Comparison of ENCODE assay signal across 1 cellular context in the genomic region with DNA sequence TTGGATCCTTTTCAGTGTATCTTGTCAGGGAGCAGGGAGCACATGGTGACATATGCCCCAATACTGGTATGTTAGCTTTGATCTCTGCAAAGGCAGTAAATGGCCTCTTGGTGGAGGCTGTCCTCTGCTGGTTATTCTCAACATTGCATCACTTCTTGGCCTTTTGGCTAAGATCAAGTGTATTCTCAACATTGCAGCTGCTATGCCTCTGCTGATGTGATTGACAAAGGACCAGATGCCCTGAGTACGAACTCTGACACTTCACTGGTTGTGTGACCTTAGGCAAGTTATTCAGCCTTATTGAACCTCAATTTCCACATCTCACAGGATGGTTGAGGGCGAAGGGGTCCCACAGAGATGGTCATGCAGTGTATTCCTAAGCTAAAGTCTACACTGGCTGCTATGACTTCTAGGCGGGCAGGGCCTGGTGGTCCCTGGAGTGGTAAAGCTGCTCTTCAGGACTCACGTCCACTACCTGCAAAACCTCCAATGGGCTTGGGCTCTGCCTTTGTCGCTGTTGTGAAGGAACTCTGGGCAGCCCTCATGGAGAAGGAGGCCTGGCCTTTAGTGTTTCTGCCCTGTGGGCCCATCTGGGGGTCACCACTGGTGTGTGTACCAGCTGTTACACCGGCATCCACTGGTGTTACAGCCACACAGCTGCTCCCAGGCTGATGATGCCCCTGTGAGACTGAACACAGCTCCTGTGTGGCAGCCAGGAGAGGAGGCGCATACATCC.
TF ChIP-seq lines count a peak whose summit lies in the region.

No MANE protein-coding gene starts in this region.

TF ChIP-seq in HepG2, 621 proteins besides CTCF, POLR2A, EP300 and RAD21 (continued from another document and continues in another):
- TF ChIP-seq, protein P1, sequence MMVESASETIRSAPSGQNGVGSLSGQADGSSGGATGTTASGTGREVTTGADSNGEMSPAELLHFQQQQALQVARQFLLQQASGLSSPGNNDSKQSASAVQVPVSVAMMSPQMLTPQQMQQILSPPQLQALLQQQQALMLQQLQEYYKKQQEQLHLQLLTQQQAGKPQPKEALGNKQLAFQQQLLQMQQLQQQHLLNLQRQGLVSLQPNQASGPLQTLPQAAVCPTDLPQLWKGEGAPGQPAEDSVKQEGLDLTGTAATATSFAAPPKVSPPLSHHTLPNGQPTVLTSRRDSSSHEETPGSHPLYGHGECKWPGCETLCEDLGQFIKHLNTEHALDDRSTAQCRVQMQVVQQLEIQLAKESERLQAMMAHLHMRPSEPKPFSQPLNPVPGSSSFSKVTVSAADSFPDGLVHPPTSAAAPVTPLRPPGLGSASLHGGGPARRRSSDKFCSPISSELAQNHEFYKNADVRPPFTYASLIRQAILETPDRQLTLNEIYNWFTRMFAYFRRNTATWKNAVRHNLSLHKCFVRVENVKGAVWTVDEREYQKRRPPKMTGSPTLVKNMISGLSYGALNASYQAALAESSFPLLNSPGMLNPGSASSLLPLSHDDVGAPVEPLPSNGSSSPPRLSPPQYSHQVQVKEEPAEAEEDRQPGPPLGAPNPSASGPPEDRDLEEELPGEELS (CRISPR knock-in tag; IDR thresholded peaks at IDR 0.05) = peak; percentile 54; the same call in 1 of the 2 replicates
- TF ChIP-seq RARG (CRISPR knock-in tag; IDR thresholded peaks at IDR 0.05; ENCODE audit: low read depth) (no peak), HES4 (CRISPR knock-in tag; IDR thresholded peaks at IDR 0.05; ENCODE audit: borderline replicate concordance) (no peak), ZNF558 (CRISPR knock-in tag; IDR thresholded peaks at IDR 0.05; ENCODE audit: borderline replicate concordance) (no peak), SNAI1 (CRISPR knock-in tag; IDR thresholded peaks at IDR 0.05; ENCODE audit: borderline replicate concordance) (no peak), IKZF1 (IDR thresholded peaks at IDR 0.05) (no peak), CHCHD3 (CRISPR knock-in tag; IDR thresholded peaks at IDR 0.05) (no peak), SOX5 (CRISPR knock-in tag; IDR thresholded peaks at IDR 0.05; ENCODE audit: borderline replicate concordance) (peak; percentile 59; the same call in 1 of the 2 replicates), ZNF878 (CRISPR knock-in tag; IDR thresholded peaks at IDR 0.05) (no peak), KDM6A (CRISPR knock-in tag; IDR thresholded peaks at IDR 0.05; ENCODE audit: low read depth) (no peak), JARID2 (CRISPR knock-in tag; IDR thresholded peaks at IDR 0.05; ENCODE audit: insufficient replicate concordance) (no peak), CCDC6 (CRISPR knock-in tag; IDR thresholded peaks at IDR 0.05) (0 out of 2 replicates have a peak, but pooled peaks have one; percentile 50), HNF4A (CRISPR knock-in tag; IDR thresholded peaks at IDR 0.05) (peak; percentile 56), ZNF616 (CRISPR knock-in tag; IDR thresholded peaks at IDR 0.05; ENCODE audit: low read depth) (no peak), GATA4 (IDR thresholded peaks at IDR 0.05; ENCODE audit: borderline replicate concordance, low read depth) (no peak), ZNF441 (CRISPR knock-in tag; IDR thresholded peaks at IDR 0.05; ENCODE audit: borderline replicate concordance) (no peak), KLF16 (CRISPR knock-in tag; IDR thresholded peaks at IDR 0.05) (0 out of 4 replicates have a peak, but pooled peaks of 1 of the 2 experiments have one; percentile 78), SNRNP70 (IDR thresholded peaks at IDR 0.05; ENCODE audit: low read depth, low read length) (no peak), ZNF780A (CRISPR knock-in tag; IDR thresholded peaks at IDR 0.05) (no peak), SMAD9 (CRISPR knock-in tag; IDR thresholded peaks at IDR 0.05) (no peak), ZFP41 (CRISPR knock-in tag; IDR thresholded peaks at IDR 0.05; ENCODE audit: borderline replicate concordance) (no peak), ZNF546 (CRISPR knock-in tag; conservative IDR thresholded peaks at IDR 0.05) (no peak), CBX2 (IDR thresholded peaks at IDR 0.05; ENCODE audit: low read depth, low read length) (no peak), CBX2 (CRISPR knock-in tag; IDR thresholded peaks at IDR 0.05; ENCODE audit: low read depth) (no peak), ZNF678 (CRISPR knock-in tag; IDR thresholded peaks at IDR 0.05) (no peak), ZNF777 (CRISPR knock-in tag; IDR thresholded peaks at IDR 0.05) (no peak), RXRB (CRISPR knock-in tag; IDR thresholded peaks at IDR 0.05; ENCODE audit: borderline replicate concordance) (peak; percentile 86; the same call in 1 of the 2 replicates), CENPT (CRISPR knock-in tag; IDR thresholded peaks at IDR 0.05; ENCODE audit: low read depth) (no peak), SIX4 (CRISPR knock-in tag; IDR thresholded peaks at IDR 0.05) (no peak)
- TF ChIP-seq, protein P2, sequence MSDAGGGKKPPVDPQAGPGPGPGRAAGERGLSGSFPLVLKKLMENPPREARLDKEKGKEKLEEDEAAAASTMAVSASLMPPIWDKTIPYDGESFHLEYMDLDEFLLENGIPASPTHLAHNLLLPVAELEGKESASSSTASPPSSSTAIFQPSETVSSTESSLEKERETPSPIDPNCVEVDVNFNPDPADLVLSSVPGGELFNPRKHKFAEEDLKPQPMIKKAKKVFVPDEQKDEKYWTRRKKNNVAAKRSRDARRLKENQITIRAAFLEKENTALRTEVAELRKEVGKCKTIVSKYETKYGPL (CRISPR knock-in tag; IDR thresholded peaks at IDR 0.05) = no peak
- TF ChIP-seq, protein P3, sequence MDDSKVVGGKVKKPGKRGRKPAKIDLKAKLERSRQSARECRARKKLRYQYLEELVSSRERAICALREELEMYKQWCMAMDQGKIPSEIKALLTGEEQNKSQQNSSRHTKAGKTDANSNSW (CRISPR knock-in tag; IDR thresholded peaks at IDR 0.05; ENCODE audit: borderline replicate concordance) = no peak
- TF ChIP-seq, protein P4, sequence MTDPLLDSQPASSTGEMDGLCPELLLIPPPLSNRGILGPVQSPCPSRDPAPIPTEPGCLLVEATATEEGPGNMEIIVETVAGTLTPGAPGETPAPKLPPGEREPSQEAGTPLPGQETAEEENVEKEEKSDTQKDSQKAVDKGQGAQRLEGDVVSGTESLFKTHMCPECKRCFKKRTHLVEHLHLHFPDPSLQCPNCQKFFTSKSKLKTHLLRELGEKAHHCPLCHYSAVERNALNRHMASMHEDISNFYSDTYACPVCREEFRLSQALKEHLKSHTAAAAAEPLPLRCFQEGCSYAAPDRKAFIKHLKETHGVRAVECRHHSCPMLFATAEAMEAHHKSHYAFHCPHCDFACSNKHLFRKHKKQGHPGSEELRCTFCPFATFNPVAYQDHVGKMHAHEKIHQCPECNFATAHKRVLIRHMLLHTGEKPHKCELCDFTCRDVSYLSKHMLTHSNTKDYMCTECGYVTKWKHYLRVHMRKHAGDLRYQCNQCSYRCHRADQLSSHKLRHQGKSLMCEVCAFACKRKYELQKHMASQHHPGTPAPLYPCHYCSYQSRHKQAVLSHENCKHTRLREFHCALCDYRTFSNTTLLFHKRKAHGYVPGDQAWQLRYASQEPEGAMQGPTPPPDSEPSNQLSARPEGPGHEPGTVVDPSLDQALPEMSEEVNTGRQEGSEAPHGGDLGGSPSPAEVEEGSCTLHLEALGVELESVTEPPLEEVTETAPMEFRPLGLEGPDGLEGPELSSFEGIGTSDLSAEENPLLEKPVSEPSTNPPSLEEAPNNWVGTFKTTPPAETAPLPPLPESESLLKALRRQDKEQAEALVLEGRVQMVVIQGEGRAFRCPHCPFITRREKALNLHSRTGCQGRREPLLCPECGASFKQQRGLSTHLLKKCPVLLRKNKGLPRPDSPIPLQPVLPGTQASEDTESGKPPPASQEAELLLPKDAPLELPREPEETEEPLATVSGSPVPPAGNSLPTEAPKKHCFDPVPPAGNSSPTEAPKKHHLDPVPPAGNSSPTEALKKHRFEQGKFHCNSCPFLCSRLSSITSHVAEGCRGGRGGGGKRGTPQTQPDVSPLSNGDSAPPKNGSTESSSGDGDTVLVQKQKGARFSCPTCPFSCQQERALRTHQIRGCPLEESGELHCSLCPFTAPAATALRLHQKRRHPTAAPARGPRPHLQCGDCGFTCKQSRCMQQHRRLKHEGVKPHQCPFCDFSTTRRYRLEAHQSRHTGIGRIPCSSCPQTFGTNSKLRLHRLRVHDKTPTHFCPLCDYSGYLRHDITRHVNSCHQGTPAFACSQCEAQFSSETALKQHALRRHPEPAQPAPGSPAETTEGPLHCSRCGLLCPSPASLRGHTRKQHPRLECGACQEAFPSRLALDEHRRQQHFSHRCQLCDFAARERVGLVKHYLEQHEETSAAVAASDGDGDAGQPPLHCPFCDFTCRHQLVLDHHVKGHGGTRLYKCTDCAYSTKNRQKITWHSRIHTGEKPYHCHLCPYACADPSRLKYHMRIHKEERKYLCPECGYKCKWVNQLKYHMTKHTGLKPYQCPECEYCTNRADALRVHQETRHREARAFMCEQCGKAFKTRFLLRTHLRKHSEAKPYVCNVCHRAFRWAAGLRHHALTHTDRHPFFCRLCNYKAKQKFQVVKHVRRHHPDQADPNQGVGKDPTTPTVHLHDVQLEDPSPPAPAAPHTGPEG (CRISPR knock-in tag; IDR thresholded peaks at IDR 0.05) = no peak
- TF ChIP-seq, protein P5, sequence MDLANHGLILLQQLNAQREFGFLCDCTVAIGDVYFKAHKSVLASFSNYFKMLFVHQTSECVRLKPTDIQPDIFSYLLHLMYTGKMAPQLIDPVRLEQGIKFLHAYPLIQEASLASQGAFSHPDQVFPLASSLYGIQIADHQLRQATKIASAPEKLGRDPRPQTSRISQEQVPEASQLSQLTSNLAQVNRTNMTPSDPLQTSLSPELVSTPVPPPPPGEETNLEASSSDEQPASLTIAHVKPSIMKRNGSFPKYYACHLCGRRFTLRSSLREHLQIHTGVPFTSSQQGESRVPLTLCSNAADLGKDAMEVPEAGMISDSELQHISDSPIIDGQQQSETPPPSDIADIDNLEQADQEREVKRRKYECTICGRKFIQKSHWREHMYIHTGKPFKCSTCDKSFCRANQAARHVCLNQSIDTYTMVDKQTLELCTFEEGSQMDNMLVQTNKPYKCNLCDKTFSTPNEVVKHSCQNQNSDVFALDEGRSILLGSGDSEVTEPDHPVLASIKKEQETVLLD (CRISPR knock-in tag; IDR thresholded peaks at IDR 0.05; ENCODE audit: low read depth) = no peak
- TF ChIP-seq, protein P6, sequence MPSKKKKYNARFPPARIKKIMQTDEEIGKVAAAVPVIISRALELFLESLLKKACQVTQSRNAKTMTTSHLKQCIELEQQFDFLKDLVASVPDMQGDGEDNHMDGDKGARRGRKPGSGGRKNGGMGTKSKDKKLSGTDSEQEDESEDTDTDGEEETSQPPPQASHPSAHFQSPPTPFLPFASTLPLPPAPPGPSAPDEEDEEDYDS (CRISPR knock-in tag; IDR thresholded peaks at IDR 0.05) = no peak
- TF ChIP-seq, protein P7, sequence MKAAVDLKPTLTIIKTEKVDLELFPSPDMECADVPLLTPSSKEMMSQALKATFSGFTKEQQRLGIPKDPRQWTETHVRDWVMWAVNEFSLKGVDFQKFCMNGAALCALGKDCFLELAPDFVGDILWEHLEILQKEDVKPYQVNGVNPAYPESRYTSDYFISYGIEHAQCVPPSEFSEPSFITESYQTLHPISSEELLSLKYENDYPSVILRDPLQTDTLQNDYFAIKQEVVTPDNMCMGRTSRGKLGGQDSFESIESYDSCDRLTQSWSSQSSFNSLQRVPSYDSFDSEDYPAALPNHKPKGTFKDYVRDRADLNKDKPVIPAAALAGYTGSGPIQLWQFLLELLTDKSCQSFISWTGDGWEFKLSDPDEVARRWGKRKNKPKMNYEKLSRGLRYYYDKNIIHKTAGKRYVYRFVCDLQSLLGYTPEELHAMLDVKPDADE (CRISPR knock-in tag; IDR thresholded peaks at IDR 0.05) = no peak
- TF ChIP-seq, protein P8, sequence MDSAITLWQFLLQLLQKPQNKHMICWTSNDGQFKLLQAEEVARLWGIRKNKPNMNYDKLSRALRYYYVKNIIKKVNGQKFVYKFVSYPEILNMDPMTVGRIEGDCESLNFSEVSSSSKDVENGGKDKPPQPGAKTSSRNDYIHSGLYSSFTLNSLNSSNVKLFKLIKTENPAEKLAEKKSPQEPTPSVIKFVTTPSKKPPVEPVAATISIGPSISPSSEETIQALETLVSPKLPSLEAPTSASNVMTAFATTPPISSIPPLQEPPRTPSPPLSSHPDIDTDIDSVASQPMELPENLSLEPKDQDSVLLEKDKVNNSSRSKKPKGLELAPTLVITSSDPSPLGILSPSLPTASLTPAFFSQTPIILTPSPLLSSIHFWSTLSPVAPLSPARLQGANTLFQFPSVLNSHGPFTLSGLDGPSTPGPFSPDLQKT (CRISPR knock-in tag; IDR thresholded peaks at IDR 0.05; ENCODE audit: borderline replicate concordance) = no peak
- TF ChIP-seq, protein P9, sequence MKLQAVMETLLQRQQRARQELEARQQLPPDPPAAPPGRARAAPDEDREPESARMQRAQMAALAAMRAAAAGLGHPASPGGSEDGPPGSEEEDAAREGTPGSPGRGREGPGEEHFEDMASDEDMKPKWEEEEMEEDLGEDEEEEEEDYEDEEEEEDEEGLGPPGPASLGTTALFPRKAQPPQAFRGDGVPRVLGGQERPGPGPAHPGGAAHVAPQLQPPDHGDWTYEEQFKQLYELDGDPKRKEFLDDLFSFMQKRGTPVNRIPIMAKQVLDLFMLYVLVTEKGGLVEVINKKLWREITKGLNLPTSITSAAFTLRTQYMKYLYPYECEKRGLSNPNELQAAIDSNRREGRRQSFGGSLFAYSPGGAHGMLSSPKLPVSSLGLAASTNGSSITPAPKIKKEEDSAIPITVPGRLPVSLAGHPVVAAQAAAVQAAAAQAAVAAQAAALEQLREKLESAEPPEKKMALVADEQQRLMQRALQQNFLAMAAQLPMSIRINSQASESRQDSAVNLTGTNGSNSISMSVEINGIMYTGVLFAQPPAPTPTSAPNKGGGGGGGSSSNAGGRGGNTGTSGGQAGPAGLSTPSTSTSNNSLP (IDR thresholded peaks at IDR 0.05; ENCODE audit: low read depth, low read length) = peak; percentile 66; the same call in 1 of the 2 replicates
- TF ChIP-seq, protein P10, sequence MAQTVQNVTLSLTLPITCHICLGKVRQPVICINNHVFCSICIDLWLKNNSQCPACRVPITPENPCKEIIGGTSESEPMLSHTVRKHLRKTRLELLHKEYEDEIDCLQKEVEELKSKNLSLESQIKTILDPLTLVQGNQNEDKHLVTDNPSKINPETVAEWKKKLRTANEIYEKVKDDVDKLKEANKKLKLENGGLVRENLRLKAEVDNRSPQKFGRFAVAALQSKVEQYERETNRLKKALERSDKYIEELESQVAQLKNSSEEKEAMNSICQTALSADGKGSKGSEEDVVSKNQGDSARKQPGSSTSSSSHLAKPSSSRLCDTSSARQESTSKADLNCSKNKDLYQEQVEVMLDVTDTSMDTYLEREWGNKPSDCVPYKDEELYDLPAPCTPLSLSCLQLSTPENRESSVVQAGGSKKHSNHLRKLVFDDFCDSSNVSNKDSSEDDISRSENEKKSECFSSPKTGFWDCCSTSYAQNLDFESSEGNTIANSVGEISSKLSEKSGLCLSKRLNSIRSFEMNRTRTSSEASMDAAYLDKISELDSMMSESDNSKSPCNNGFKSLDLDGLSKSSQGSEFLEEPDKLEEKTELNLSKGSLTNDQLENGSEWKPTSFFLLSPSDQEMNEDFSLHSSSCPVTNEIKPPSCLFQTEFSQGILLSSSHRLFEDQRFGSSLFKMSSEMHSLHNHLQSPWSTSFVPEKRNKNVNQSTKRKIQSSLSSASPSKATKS (CRISPR knock-in tag; IDR thresholded peaks at IDR 0.05) = no peak
